Comparison of ENCODE assay signal across 8 cellular contexts in the genomic region with DNA sequence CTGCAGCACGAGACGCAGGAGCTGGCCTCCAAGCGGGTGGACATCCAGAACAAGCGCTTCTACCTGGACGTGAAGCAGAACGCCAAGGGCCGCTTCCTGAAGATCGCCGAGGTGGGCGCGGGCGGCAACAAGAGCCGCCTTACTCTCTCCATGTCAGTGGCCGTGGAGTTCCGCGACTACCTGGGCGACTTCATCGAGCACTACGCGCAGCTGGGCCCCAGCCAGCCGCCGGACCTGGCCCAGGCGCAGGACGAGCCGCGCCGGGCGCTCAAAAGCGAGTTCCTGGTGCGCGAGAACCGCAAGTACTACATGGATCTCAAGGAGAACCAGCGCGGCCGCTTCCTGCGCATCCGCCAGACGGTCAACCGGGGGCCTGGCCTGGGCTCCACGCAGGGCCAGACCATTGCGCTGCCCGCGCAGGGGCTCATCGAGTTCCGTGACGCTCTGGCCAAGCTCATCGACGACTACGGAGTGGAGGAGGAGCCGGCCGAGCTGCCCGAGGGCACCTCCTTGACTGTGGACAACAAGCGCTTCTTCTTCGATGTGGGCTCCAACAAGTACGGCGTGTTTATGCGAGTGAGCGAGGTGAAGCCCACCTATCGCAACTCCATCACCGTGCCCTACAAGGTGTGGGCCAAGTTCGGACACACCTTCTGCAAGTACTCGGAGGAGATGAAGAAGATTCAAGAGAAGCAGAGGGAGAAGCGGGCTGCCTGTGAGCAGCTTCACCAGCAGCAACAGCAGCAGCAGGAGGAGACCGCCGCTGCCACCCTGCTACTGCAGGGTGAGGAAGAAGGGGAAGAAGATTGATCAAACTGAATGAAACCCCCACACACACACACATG. TPM values are rescaled to one million over a fixed set of nuclear protein-coding genes. Genes with fewer than 3 reads are reported as not detected.
A peak's percentile ranks its signal among the peaks of the same experiment; 100 is the strongest.
DNase-seq lines count a peak whose midpoint lies in the region; ATAC-seq and TF ChIP-seq lines count a peak whose summit lies in the region.

No MANE protein-coding gene starts in this region.

- peaks cover 24% of the 10 kb centered on the region for H3K4me1 ChIP-seq in mucosa of descending colon (ENCODE audit: low read depth)

- H3K27ac ChIP-seq in epithelial cell of prostate, result peak overlapping the region; percentile 82
- peak overlapping the region; percentile 72 for H3K27ac ChIP-seq in temporal lobe (ENCODE audit: low read depth, low read length)

- no peaks in the 10 kb centered on the region for H3K9me3 ChIP-seq in mucosa of descending colon

- ATAC-seq in HG02870 (IDR thresholded peaks at IDR 0.05; ENCODE audit: unreplicated experiment) (peak; percentile 27), mucosa of descending colon (peak; percentile 65)

- no peak for TF ChIP-seq CTCF in mucosa of descending colon (IDR thresholded peaks at IDR 0.05)

- no peaks in the 10 kb centered on the region for H3K36me3 ChIP-seq in mucosa of descending colon (ENCODE audit: low read depth)

- H3K4me3 ChIP-seq in mucosa of descending colon, result peak overlapping the region; percentile 49

- intact Hi-C loops in mucosa of descending colon (cut with DNase I, micrococcal nuclease), result no loop called here

- DNase-seq in SKM-1 treated with dmso at 0.1 percent for 144 hours (lab: John Stamatoyannopoulos, UW; ENCODE audit: unreplicated experiment) (peak; percentile 38), SKM-1 (lab: John Stamatoyannopoulos, UW; ENCODE audit: unreplicated experiment) (no peak), NCI-H226 (peak; percentile 56), activated T-cell treated with anti-CD3 and anti-CD28 coated beads for 1 hour (ENCODE audit: low read depth) (peak; percentile 15), epithelial cell of prostate (ENCODE audit: low read depth, low spot score) (no peak), mucosa of descending colon (peak; percentile 68 to 84 (median 81))

RNA-seq across cellular contexts. Expression of a gene that starts 0.7 kb away (rescaled TPM):
- 10 to 100 TPM; 17.3 to 49.4 (median 18.4) TPM for total RNA-seq in mucosa of descending colon
- 13.3 TPM for total RNA-seq in temporal lobe

RNA-seq across cellular contexts. Expression of a gene that starts 11.2 kb away (rescaled TPM):
- total RNA-seq in mucosa of descending colon (10 to 100 TPM in 1 of 3 donors, 1 to 10 TPM in 2; 8.1 to 25.1 (median 9.8) TPM), temporal lobe (8.4 TPM)

Comparison
In these comparisons a context has a peak if more than half of its experiments do, and no peak if none do; other contexts are left out.
1. DNase-seq: peak in SKM-1 treated with dmso at 0.1 percent for 144 hours (single experiment), NCI-H226 (single experiment), activated T-cell treated with anti-CD3 and anti-CD28 coated beads for 1 hour (single experiment) and mucosa of descending colon (3 of 3); none in SKM-1 (single experiment) and epithelial cell of prostate (single experiment).